ENCODE assay signal across 8 cellular contexts in genomic region chr1:234608026-234608719, GRCh38. TPM values are rescaled to one million over a fixed set of nuclear protein-coding genes. Genes with fewer than 3 reads are reported as not detected.
A peak's percentile ranks its signal among the peaks of the same experiment; 100 is the strongest.
DNase-seq lines count a peak whose midpoint lies in the region; ATAC-seq and TF ChIP-seq lines count a peak whose summit lies in the region.

No MANE protein-coding gene starts in this region.

- H3K27ac Mint-ChIP-seq in neural crest cell (ENCODE audit: unreplicated experiment): peak overlapping the region; percentile 92

- H4K20me1 ChIP-seq in BLaER1: peaks cover 11% of the 10 kb centered on the region; the same call in 1 of the 2 replicates

- peak in 1 of 2 donors; percentile 55 for TF ChIP-seq POLR2A in suprapubic skin (IDR thresholded peaks at IDR 0.05)

- H3K36me3 Mint-ChIP-seq in neural crest cell (ENCODE audit: low read depth): peaks cover 7% of the 10 kb centered on the region

- peak; percentile 25 for ATAC-seq in GM19351 (IDR thresholded peaks at IDR 0.05; ENCODE audit: unreplicated experiment)

- CTCF ChIA-PET in RWPE1 (lab: Yijun Ruan, JAX): interaction anchor here (0.8 to 1.0 kb wide), 2 partner anchors 116 to 121 kb away, joined by 5 to 6 read pairs; no protein-coding TSS in a partner anchor

- no peaks in the 10 kb centered on the region for H3K27me3 ChIP-seq in BLaER1
- no peaks in the 10 kb centered on the region for H3K27me3 ChIP-seq in HUES48 (ENCODE audit: control insufficient read depth, insufficient read depth, low read length)
- no peaks in the 10 kb centered on the region for H3K27me3 ChIP-seq in suprapubic skin

- no peaks in the 10 kb centered on the region for H3K9me3 Mint-ChIP-seq in neural crest cell

- H3K27ac ChIP-seq in BLaER1: peak overlapping the region; percentile 100
- H3K27ac ChIP-seq in HUES48 (ENCODE audit: low read depth, low read length): peak overlapping the region; percentile 73
- peak overlapping the region; percentile 98 for H3K27ac ChIP-seq in RWPE1
- H3K27ac ChIP-seq in suprapubic skin: peak overlapping the region; percentile 99

- POLR2A ChIA-PET in RWPE1 (lab: Yijun Ruan, JAX; ENCODE audit: low non-redundant PET): interaction anchor here (1.0 kb wide), 1 partner anchor 109 kb away, joined by 3 read pairs; no protein-coding TSS in a partner anchor

- 0% methylated on average over 32 of the region's 39 CpGs for WGBS in suprapubic skin

- H3K4me2 ChIP-seq in BLaER1: peak overlapping the region; percentile 79

- H3K9ac ChIP-seq in BLaER1 (peak overlapping the region; percentile 100), HUES48 (ENCODE audit: low read depth, low read length) (peak overlapping the region; percentile 67)

- peak overlapping the region; percentile 95 for H3K4me3 ChIP-seq in BLaER1
- H3K4me3 ChIP-seq in HUES48 (ENCODE audit: low read depth, low read length): peak overlapping the region; percentile 65
- H3K4me3 ChIP-seq in fibroblast of the aortic adventitia (ENCODE audit: low read depth, low read length): peak overlapping the region; percentile 82
- H3K4me3 ChIP-seq in suprapubic skin: peak overlapping the region; percentile 87

- peaks cover 6% of the 10 kb centered on the region for H3K27me3 Mint-ChIP-seq in neural crest cell (ENCODE audit: low read depth)

- H3K9me3 ChIP-seq in BLaER1: no peaks in the 10 kb centered on the region
- H3K9me3 ChIP-seq in HUES48 (ENCODE audit: control insufficient read depth, insufficient read depth, low read length): no peaks in the 10 kb centered on the region
- no peaks in the 10 kb centered on the region for H3K9me3 ChIP-seq in suprapubic skin

- peaks cover 76% of the 10 kb centered on the region for H3K4me1 Mint-ChIP-seq in neural crest cell

- H3K36me3 ChIP-seq in BLaER1 (peaks cover 59% of the 10 kb centered on the region), HUES48 (ENCODE audit: control insufficient read depth, insufficient read depth, low read length) (peaks cover 39% of the 10 kb centered on the region), suprapubic skin (peaks cover 18% of the 10 kb centered on the region)

- H3K4me1 ChIP-seq in BLaER1: peaks cover 19% of the 10 kb centered on the region
- peaks cover 65% of the 10 kb centered on the region for H3K4me1 ChIP-seq in HUES48 (ENCODE audit: control insufficient read depth, insufficient read depth, low read length)
- peaks cover 48% of the 10 kb centered on the region for H3K4me1 ChIP-seq in suprapubic skin

- TF ChIP-seq CTCF in RWPE1 (conservative IDR thresholded peaks at IDR 0.05; ENCODE audit: low read depth) (no peak), fibroblast of the aortic adventitia (IDR thresholded peaks at IDR 0.05; ENCODE audit: insufficient read depth, low read length) (no peak), neural crest cell (conservative IDR thresholded peaks at IDR 0.05) (peak; percentile 24), suprapubic skin (IDR thresholded peaks at IDR 0.05) (no peak)

- DNase-seq in RWPE1 (ENCODE audit: low spot score) (peak; percentile 86), fibroblast of the aortic adventitia (ENCODE audit: low read depth) (peak; percentile 94), neural crest cell (ENCODE audit: low read depth, low spot score) (peak; percentile 44), suprapubic skin (ENCODE audit: low spot score in 2 of 2) (peak; percentile 92 to 93)
- peak; percentile 68 for DNase-seq in activated T-helper 9 cell treated with anti-CD3 and anti-CD28 coated beads, Interleukin-2, amount 50 U/mL, for 16 hours (ENCODE audit: low read depth)

- peak; percentile 40 for TF ChIP-seq EP300 in suprapubic skin (IDR thresholded peaks at IDR 0.05)

- peak overlapping the region; percentile 95 for H3K4me3 Mint-ChIP-seq in neural crest cell

RNA-seq across cellular contexts. Expression of gene IRF2BP2, which starts 1.8 kb away (rescaled TPM):
- total RNA-seq in fibroblast of the aortic adventitia (ENCODE audit: low replicate concordance) (62.9 and 79.4 TPM in 2 replicates), neural crest cell (55.6 and 59.9 TPM in 2 replicates), suprapubic skin (100 to 1,000 TPM; 129 to 195 (median 159) TPM)

Comparison
In these comparisons a context has a peak if more than half of its experiments do, and no peak if none do; other contexts are left out.
1. Peak in every context shown above with its lines: DNase-seq, ATAC-seq, H3K4me3 ChIP-seq and H3K27ac ChIP-seq.
2. DNase-seq: peak in every context shown above with its lines; median percentile 94 in fibroblast of the aortic adventitia; 92 in suprapubic skin; 86 in RWPE1; 68 in activated T-helper 9 cell treated with anti-CD3 and anti-CD28 coated beads, Interleukin-2, amount 50 U/mL, for 16 hours; 44 in neural crest cell.